In genomic region chr20:33437141-33437911, GRCh38 we compare ENCODE assay signal across 15 cellular contexts. TPM values are rescaled to one million over a fixed set of nuclear protein-coding genes. Genes with fewer than 3 reads are reported as not detected.
DNase-seq lines count a peak whose midpoint lies in the region; TF ChIP-seq lines count a peak whose summit lies in the region.
"Had no signal": no experiment of that assay in that cellular context is flagged by ENCODE, and none has a peak within 500 bp of the region (broad histone marks: within the 10 kb centered on the region; RNA-seq: fewer than 3 reads in every experiment).

No MANE protein-coding gene starts in this region.

- in situ Hi-C loops in GM13977 (cut with MboI; ENCODE audit: low pct_unique_long_range_greater_than_20kb, low sequenced_read_pairs, unreplicated experiment) = no loop called here

- peak overlapping the region; percentile 13 for H3K27ac ChIP-seq in cingulate gyrus (ENCODE audit: low read depth, low read length)
- H3K27ac ChIP-seq: neutrophil, suprapubic skin had no signal

- DNase-seq in GM04503 (ENCODE audit: low read depth) = peak; percentile 8
- DNase-seq in hippocampal formation (lab: John Stamatoyannopoulos, UW) = peak; percentile 25 to 46
- DNase-seq in smooth muscle cell of the brain vasculature (ENCODE audit: low read depth, low spot score) = peak; percentile 65
- no peak for DNase-seq in mesenteric fat pad (ENCODE audit: low spot score)
- no peak for DNase-seq in GM13977 (ENCODE audit: low spot score)
- DNase-seq in GM20000 (ENCODE audit: low spot score) = no peak
- DNase-seq in NCI-H1436 (lab: John Stamatoyannopoulos, UW) = no peak
- DNase-seq: Caco-2; effector memory CD8-positive, alpha-beta T cell; MM.1S; NCI-H524; SIG-M5 had no signal

- TF ChIP-seq CTCF in GM13977 (IDR thresholded peaks at IDR 0.05; ENCODE audit: extremely low read depth, insufficient read depth, missing control alignments) (no peak), GM20000 (IDR thresholded peaks at IDR 0.05; ENCODE audit: extremely low read depth, missing control alignments) (no peak)

RNA-seq across cellular contexts. Expression of gene SNTA1, which starts 6.2 kb away (rescaled TPM):
- 22.1 TPM for total RNA-seq in mesenteric fat pad

RNA-seq across cellular contexts. Expression of gene CDK5RAP1, which starts 36.0 kb away (rescaled TPM):
- total RNA-seq in mesenteric fat pad = 25.9 TPM

RNA-seq across cellular contexts. Expression of gene CBFA2T2, which starts 52.6 kb away (rescaled TPM):
- total RNA-seq in mesenteric fat pad = 10.5 TPM

Comparison
In these comparisons a context has a peak if more than half of its experiments do, and no peak if none do; other contexts are left out.
1. DNase-seq: peak in GM04503 (single experiment), hippocampal formation (2 of 2) and smooth muscle cell of the brain vasculature (single experiment); none in mesenteric fat pad (single experiment), GM13977 (single experiment), GM20000 (single experiment) and NCI-H1436 (single experiment).